10 cellular contexts compared by ENCODE assay signal in the genomic region with DNA sequence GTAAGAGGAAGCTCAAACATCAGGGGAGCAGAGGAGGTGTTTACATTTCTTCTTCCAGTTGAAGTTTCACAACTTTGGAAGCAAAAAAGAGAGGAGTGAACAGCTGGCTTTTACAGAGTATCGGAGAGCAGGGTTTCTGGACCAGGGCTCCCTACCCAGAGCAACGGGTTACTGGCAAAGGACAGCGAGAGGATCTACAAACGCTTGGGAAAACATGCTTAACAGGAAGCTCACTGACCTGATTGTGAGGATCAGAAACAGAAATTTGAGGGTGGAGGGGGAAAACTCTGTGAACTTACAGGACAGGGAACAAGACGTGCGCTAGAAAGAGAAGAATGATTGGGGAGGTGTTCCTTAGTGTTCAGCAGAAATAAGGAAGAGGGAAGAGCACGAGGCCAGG.
DNase-seq lines count a peak whose midpoint lies in the region; ATAC-seq and TF ChIP-seq lines count a peak whose summit lies in the region.
"Had no signal": no experiment of that assay in that cellular context is flagged by ENCODE, and none has a peak within 500 bp of the region (broad histone marks: within the 10 kb centered on the region; RNA-seq: fewer than 3 reads in every experiment).

No MANE protein-coding gene starts in this region.

- no peaks in the 10 kb centered on the region for H3K9me3 ChIP-seq in prostate gland

- WGBS in prostate gland = 22% methylated on average over 7 of the region's 7 CpGs

- CTCF ChIA-PET in activated CD4-positive, alpha-beta T cell treated with anti-CD3 and anti-CD28 coated beads for 36 hours (lab: Charles Lee) = interaction anchor here (1.1 to 1.7 kb wide), 3 partner anchors 9 to 19 kb away, joined by 4 to 8 read pairs (median 5); no protein-coding TSS in a partner anchor
- CTCF ChIA-PET in T-cell (lab: Charles Lee) = interaction anchor here (0.6 to 0.9 kb wide), 2 partner anchors 46 to 200 kb away, joined by 3 read pairs; no protein-coding TSS in a partner anchor

- H3K4me3 ChIP-seq in prostate gland = no peak overlapping the region
- no peak overlapping the region for H3K4me3 ChIP-seq in H7 (ENCODE audit: insufficient read depth, low read depth, low read length)

- H3K4me1 ChIP-seq in prostate gland (replicated peaks) = peaks cover 2% of the 10 kb centered on the region

- no peak for ATAC-seq in activated CD4-positive, alpha-beta T cell treated with anti-CD3 and anti-CD28 coated beads for 36 hours
- ATAC-seq in T-cell (replicated peaks in 1 of 4) (no peak), HG02759 (IDR thresholded peaks at IDR 0.05; ENCODE audit: unreplicated experiment) (no peak)
- ATAC-seq: activated CD4-positive, CD25-positive, alpha-beta regulatory T cell treated with anti-CD3 and anti-CD28 coated beads, Interleukin-2, amount 50 U/mL, for 24 hours had no signal

- POLR2A ChIA-PET in activated CD4-positive, alpha-beta T cell treated with anti-CD3 and anti-CD28 coated beads for 36 hours (lab: Charles Lee) = no interaction called here
- POLR2A ChIA-PET in T-cell (lab: Charles Lee) = interaction anchor here in 1 of 2 donors (0.6 kb wide), 1 partner anchor 252 kb away, joined by 4 read pairs; no protein-coding TSS in a partner anchor

- intact Hi-C loops in activated CD4-positive, alpha-beta T cell treated with anti-CD3 and anti-CD28 coated beads for 36 hours (cut with DNase I, micrococcal nuclease) = loop anchor here in 1 of 2 experiments (2.0 to 5.0 kb wide), 2 partner anchors 83 to 149 kb away; no protein-coding TSS in a partner anchor
- intact Hi-C loops in prostate gland (cut with DNase I) = no loop called here

- peak overlapping the region; percentile 63 for H3K27ac Mint-ChIP-seq in activated CD4-positive, alpha-beta T cell treated with anti-CD3 and anti-CD28 coated beads for 36 hours
- H3K27ac Mint-ChIP-seq in T-cell = peak overlapping the region; percentile 56 to 94

- DNase-seq in activated CD4-positive, alpha-beta T cell treated with anti-CD3 and anti-CD28 coated beads for 36 hours = no peak
- DNase-seq in activated CD4-positive, alpha-beta T cell treated with anti-CD3 and anti-CD28 coated beads, Interleukin-2, amount 50 U/mL, for 48 hours = no peak
- no peak for DNase-seq in T-cell
- peak; percentile 10 for DNase-seq in fibroblast of gingiva (ENCODE audit: low read depth)
- no peak for DNase-seq in prostate gland (ENCODE audit: low spot score)
- DNase-seq in H7 = no peak
- DNase-seq in ecto neural progenitor cell (ENCODE audit: low spot score) = no peak
- DNase-seq: NCI-H2171 had no signal

- H3K36me3 Mint-ChIP-seq in activated CD4-positive, alpha-beta T cell treated with anti-CD3 and anti-CD28 coated beads for 36 hours (ENCODE audit: low read depth) = no peaks in the 10 kb centered on the region
- peaks cover 6% of the 10 kb centered on the region for H3K36me3 Mint-ChIP-seq in T-cell

- no peak overlapping the region for H3K4me3 Mint-ChIP-seq in activated CD4-positive, alpha-beta T cell treated with anti-CD3 and anti-CD28 coated beads for 36 hours
- H3K4me3 Mint-ChIP-seq in T-cell = peak overlapping the region in 2 of 3 donors; percentile 21 to 67

- peak overlapping the region; percentile 42 to 56 for H3K27ac ChIP-seq in prostate gland

- H3K36me3 ChIP-seq in prostate gland (no peaks in the 10 kb centered on the region), H7 (replicated peaks; ENCODE audit: control insufficient read depth, insufficient read depth, low read length) (no peaks in the 10 kb centered on the region)

- no peak for TF ChIP-seq CTCF in prostate gland (IDR thresholded peaks at IDR 0.05)

- H3K27me3 ChIP-seq in prostate gland (replicated peaks; ENCODE audit: insufficient read depth) (no peaks in the 10 kb centered on the region), H7 (ENCODE audit: control insufficient read depth, insufficient read depth, low read length) (no peaks in the 10 kb centered on the region)

- no peaks in the 10 kb centered on the region for H3K27me3 Mint-ChIP-seq in activated CD4-positive, alpha-beta T cell treated with anti-CD3 and anti-CD28 coated beads for 36 hours
- H3K27me3 Mint-ChIP-seq in T-cell = no peaks in the 10 kb centered on the region

- peaks cover 44% of the 10 kb centered on the region for H3K4me1 Mint-ChIP-seq in activated CD4-positive, alpha-beta T cell treated with anti-CD3 and anti-CD28 coated beads for 36 hours
- H3K4me1 Mint-ChIP-seq in T-cell = peaks cover 49 to 72% (median 59%) of the 10 kb centered on the region in 3 donors

- no peaks in the 10 kb centered on the region for H3K9me3 Mint-ChIP-seq in activated CD4-positive, alpha-beta T cell treated with anti-CD3 and anti-CD28 coated beads for 36 hours (ENCODE audit: low read depth)
- H3K9me3 Mint-ChIP-seq in T-cell = no peaks in the 10 kb centered on the region

- no peak for TF ChIP-seq POLR2A in prostate gland (IDR thresholded peaks at IDR 0.05)
